Comparison of ENCODE assay signal across 7 cellular contexts in the genomic region with DNA sequence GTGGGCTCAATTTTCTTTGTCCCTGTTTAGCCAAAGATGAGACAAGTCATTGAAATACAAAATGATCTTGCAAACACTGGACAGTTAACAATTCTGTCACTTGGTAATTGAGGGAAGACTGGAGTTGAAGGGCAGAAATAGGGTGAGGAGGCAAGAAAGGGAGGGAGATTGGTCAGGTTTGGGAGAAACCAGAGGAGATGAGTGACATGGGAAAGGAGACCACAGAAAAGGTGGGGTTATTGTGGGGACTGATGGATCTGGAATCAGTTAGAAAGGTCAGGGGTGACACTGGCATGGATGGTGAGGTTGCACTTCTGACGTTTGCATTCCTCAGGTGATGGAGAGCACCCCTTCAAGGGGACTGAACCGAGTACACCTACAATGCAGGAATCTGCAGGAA. TPM values are rescaled to one million over a fixed set of nuclear protein-coding genes. Genes with fewer than 3 reads are reported as not detected.
DNase-seq lines count a peak whose midpoint lies in the region; ATAC-seq and TF ChIP-seq lines count a peak whose summit lies in the region.

No MANE protein-coding gene starts in this region.

- no peak for TF ChIP-seq EP300 in stomach (IDR thresholded peaks at IDR 0.05)

- H3K4me3 ChIP-seq in HUES6 (ENCODE audit: low read depth, low read length) (peak overlapping the region; percentile 97), stomach (peak overlapping the region; percentile 60 to 94 (median 92))

- H3K27ac ChIP-seq in HUES6 (ENCODE audit: low read depth, low read length), result no peak overlapping the region
- H3K27ac ChIP-seq in stomach, result peak overlapping the region in 4 of 5 donors; percentile 41 to 82 (median 76)

- H3K36me3 Mint-ChIP-seq in activated naive CD4-positive, alpha-beta T cell treated with anti-CD3 and anti-CD28 coated beads, Interleukin-2, amount 50 U/mL, for 72 hours, result peaks cover 12% of the 10 kb centered on the region in 2 donors
- H3K36me3 Mint-ChIP-seq in immature natural killer cell, result peaks cover 9 to 19% (median 12%) of the 10 kb centered on the region in 3 donors

- DNase-seq in activated naive CD4-positive, alpha-beta T cell treated with anti-CD3 and anti-CD28 coated beads, Interleukin-2, amount 50 U/mL, for 72 hours (ENCODE audit: low spot score in 2 of 2), result no peak
- no peak for DNase-seq in immature natural killer cell
- no peak for DNase-seq in stomach
- DNase-seq in NCI-H2196 treated with DMSO at 0.1 percent for 48 hours (lab: John Stamatoyannopoulos, UW; ENCODE audit: unreplicated experiment), result no peak

- H3K9me3 ChIP-seq in HUES6 (ENCODE audit: control insufficient read depth, insufficient read depth, low read depth, low read length) (no peaks in the 10 kb centered on the region), stomach (no peaks in the 10 kb centered on the region)

- intact Hi-C loops in stomach (cut with DNase I; ENCODE audit: low total_unique reads), result no loop called here

- H3K4me1 ChIP-seq in HUES6 (ENCODE audit: control insufficient read depth, insufficient read depth, low read length) (peaks cover 6% of the 10 kb centered on the region; the same call in 1 of the 2 replicates), stomach (peaks cover 13 to 36% (median 31%) of the 10 kb centered on the region in 4 donors)

- H3K9me3 Mint-ChIP-seq in activated naive CD4-positive, alpha-beta T cell treated with anti-CD3 and anti-CD28 coated beads, Interleukin-2, amount 50 U/mL, for 72 hours, result no peaks in the 10 kb centered on the region
- H3K9me3 Mint-ChIP-seq in immature natural killer cell, result no peaks in the 10 kb centered on the region

- peak overlapping the region; percentile 97 to 99 (median 98) for H3K4me3 Mint-ChIP-seq in immature natural killer cell

- no peaks in the 10 kb centered on the region for H3K27me3 ChIP-seq in HUES6 (ENCODE audit: control insufficient read depth, insufficient read depth, low read length)
- H3K27me3 ChIP-seq in stomach, result no peaks in the 10 kb centered on the region

- no peak for ATAC-seq in activated naive CD4-positive, alpha-beta T cell treated with anti-CD3 and anti-CD28 coated beads, Interleukin-2, amount 50 U/mL, for 72 hours
- ATAC-seq in GM18502 (IDR thresholded peaks at IDR 0.05; ENCODE audit: poor library complexity, unreplicated experiment) (no peak), HG03460 (IDR thresholded peaks at IDR 0.05; ENCODE audit: unreplicated experiment) (no peak)

- H3K27me3 Mint-ChIP-seq in immature natural killer cell (ENCODE audit: low read depth in 3 of 3), result peaks cover under 1 to 4% (median 2%) of the 10 kb centered on the region in 3 donors

- no peak for TF ChIP-seq POLR2A in stomach (IDR thresholded peaks at IDR 0.05)

- H3K4me1 Mint-ChIP-seq in immature natural killer cell, result peaks cover 23 to 50% of the 10 kb centered on the region in 2 donors

- WGBS in stomach, 5 donors, result 20 to 29% (median 21%) methylated on average over 2 of the region's 2 CpGs

- TF ChIP-seq CTCF in stomach (IDR thresholded peaks at IDR 0.05), result no peak

- H3K36me3 ChIP-seq in HUES6 (ENCODE audit: control insufficient read depth, insufficient read depth, low read length) (peaks cover 31% of the 10 kb centered on the region), stomach (peaks cover 19 to 38% (median 32%) of the 10 kb centered on the region in 4 donors)

- H3K9ac ChIP-seq in HUES6 (ENCODE audit: low read length), result peak overlapping the region; percentile 95

- peak overlapping the region; percentile 15 to 86 for H3K27ac Mint-ChIP-seq in activated naive CD4-positive, alpha-beta T cell treated with anti-CD3 and anti-CD28 coated beads, Interleukin-2, amount 50 U/mL, for 72 hours
- peak overlapping the region in 5 of 6 donors; percentile 51 to 88 (median 79) for H3K27ac Mint-ChIP-seq in immature natural killer cell

RNA-seq across cellular contexts. Expression of gene GTF2H4, which starts 0.7 kb away (rescaled TPM):
- 10 to 100 TPM; 27.6 to 44.9 TPM for total RNA-seq in activated naive CD4-positive, alpha-beta T cell treated with anti-CD3 and anti-CD28 coated beads, Interleukin-2, amount 50 U/mL, for 72 hours
- polyA plus RNA-seq in immature natural killer cell (10 to 100 TPM in 1 of 3 donors, 1 to 10 TPM in 1, not detected in 1; 6.3 to 10.2 TPM), stomach (10 to 100 TPM; 15.3 to 29.6 (median 17.6) TPM)
- total RNA-seq in stomach, result 10 to 100 TPM in 2 of 5 donors, 1 to 10 TPM in 3; 3.9 to 67.4 (median 8.1) TPM

RNA-seq across cellular contexts. Expression of gene VARS2, which starts 5.3 kb away (rescaled TPM):
- total RNA-seq in activated naive CD4-positive, alpha-beta T cell treated with anti-CD3 and anti-CD28 coated beads, Interleukin-2, amount 50 U/mL, for 72 hours, result 10 to 100 TPM; 55.1 to 55.7 TPM
- polyA plus RNA-seq in immature natural killer cell (10 to 100 TPM; 12.0 to 17.5 (median 12.6) TPM), stomach (10 to 100 TPM; 17.9 to 21.8 (median 18.5) TPM)
- total RNA-seq in stomach, result 10 to 100 TPM in 4 of 5 donors, 1 to 10 TPM in 1; 1.2 to 61.6 (median 22.7) TPM

RNA-seq across cellular contexts. Expression of gene SFTA2, which starts 23.3 kb away (rescaled TPM):
- not detected for total RNA-seq in activated naive CD4-positive, alpha-beta T cell treated with anti-CD3 and anti-CD28 coated beads, Interleukin-2, amount 50 U/mL, for 72 hours
- polyA plus RNA-seq in immature natural killer cell (not detected), stomach (10 to 100 TPM; 10.2 to 94.7 (median 44.1) TPM)
- 10 to 100 TPM in 1 of 5 donors, 1 to 10 TPM in 1, not detected in 3; 2.8 to 15.2 TPM for total RNA-seq in stomach

RNA-seq across cellular contexts. Expression of gene DDR1, which starts 24.4 kb away (rescaled TPM):
- 10 to 100 TPM; 15.2 to 20.7 TPM for total RNA-seq in activated naive CD4-positive, alpha-beta T cell treated with anti-CD3 and anti-CD28 coated beads, Interleukin-2, amount 50 U/mL, for 72 hours
- polyA plus RNA-seq in immature natural killer cell, result 1 to 10 TPM in 1 of 3 donors, under 1 TPM in 1, not detected in 1; 0.41 to 1.1 TPM
- 100 to 1,000 TPM in 3 of 5 donors, 10 to 100 TPM in 2; 51.3 to 144 (median 109) TPM for total RNA-seq in stomach
- 10 to 100 TPM; 17.6 to 88.7 (median 49.4) TPM for polyA plus RNA-seq in stomach

RNA-seq across cellular contexts. Expression of gene MUCL3, which starts 32.1 kb away (rescaled TPM):
- not detected for total RNA-seq in activated naive CD4-positive, alpha-beta T cell treated with anti-CD3 and anti-CD28 coated beads, Interleukin-2, amount 50 U/mL, for 72 hours
- polyA plus RNA-seq in immature natural killer cell (not detected), stomach (10 to 100 TPM; 17.5 to 83.3 (median 39.6) TPM)
- 100 to 1,000 TPM in 3 of 5 donors, 10 to 100 TPM in 1, under 1 TPM in 1; 0.87 to 346 (median 168) TPM for total RNA-seq in stomach
